In genomic region chr5:139543423-139543991, GRCh38 we compare ENCODE assay signal across 9 cellular contexts. TPM values are rescaled to one million over a fixed set of nuclear protein-coding genes. Genes with fewer than 3 reads are reported as not detected.
DNase-seq lines count a peak whose midpoint lies in the region; ATAC-seq and TF ChIP-seq lines count a peak whose summit lies in the region.
"Had no signal": no experiment of that assay in that cellular context is flagged by ENCODE, and none has a peak within 500 bp of the region (broad histone marks: within the 10 kb centered on the region; RNA-seq: fewer than 3 reads in every experiment).

No MANE protein-coding gene starts in this region.

- H3K27me3 ChIP-seq in MM.1S (replicated peaks; ENCODE audit: insufficient read depth, low read length), result no peaks in the 10 kb centered on the region
- H3K27me3 ChIP-seq in neural cell (ENCODE audit: insufficient read depth, low read depth, low read length), result no peaks in the 10 kb centered on the region
- no peaks in the 10 kb centered on the region for H3K27me3 ChIP-seq in upper lobe of right lung

- H3K9me2 ChIP-seq in MM.1S (replicated peaks; ENCODE audit: insufficient read depth, low read length) (no peaks in the 10 kb centered on the region), neural cell (ENCODE audit: insufficient read depth, low read length) (no peaks in the 10 kb centered on the region)

- H3K27ac ChIP-seq in MM.1S (ENCODE audit: low read length) (peak overlapping the region; percentile 67), neural cell (ENCODE audit: low read length) (peak overlapping the region; percentile 27), upper lobe of right lung (peak overlapping the region; percentile 48), RWPE1 (no peak overlapping the region)
- H3K27ac ChIP-seq: KMS-11 had no signal

- intact Hi-C loops in upper lobe of right lung (cut with DNase I), result no loop called here

- DNase-seq in ELF-1 (ENCODE audit: low read depth, low spot score) (peak; percentile 90), MM.1S (peak; percentile 83), activated T-cell treated with anti-CD3 and anti-CD28 coated beads for 24 hours (ENCODE audit: low read depth) (peak; percentile 23), fibroblast of pulmonary artery (ENCODE audit: low read depth) (peak; percentile 27), upper lobe of right lung (peak; percentile 85), RWPE1 (ENCODE audit: low spot score) (no peak)

- no peak for TF ChIP-seq EP300 in neural cell (conservative IDR thresholded peaks at IDR 0.05; ENCODE audit: poor library complexity, severe bottlenecking)

- H3F3A ChIP-seq in MM.1S (ENCODE audit: insufficient read depth, low read length) (peaks cover 7% of the 10 kb centered on the region), neural cell (ENCODE audit: insufficient read depth, low read length, poor library complexity, severe bottlenecking) (no peaks in the 10 kb centered on the region)

- POLR2A ChIA-PET in RWPE1 (lab: Yijun Ruan, JAX; ENCODE audit: low non-redundant PET), result no interaction called here

- H4K20me1 ChIP-seq in MM.1S (ENCODE audit: insufficient read depth, low read length), result no peaks in the 10 kb centered on the region
- H4K20me1 ChIP-seq in neural cell (ENCODE audit: insufficient read depth), result no peaks in the 10 kb centered on the region

- ATAC-seq in GM21529 (IDR thresholded peaks at IDR 0.05; ENCODE audit: unreplicated experiment) (peak; percentile 94), upper lobe of right lung (peak; percentile 100)

- H3K9ac ChIP-seq in MM.1S (ENCODE audit: low read length) (peak overlapping the region; percentile 54; the same call in 1 of the 2 replicates), neural cell (ENCODE audit: low read length) (no peak overlapping the region)
- H3K9ac ChIP-seq: KMS-11 had no signal

- H3K4me2 ChIP-seq in MM.1S (ENCODE audit: low read depth, low read length) (peak overlapping the region; percentile 93), neural cell (ENCODE audit: low read length) (no peak overlapping the region)
- H3K4me2 ChIP-seq: KMS-11 had no signal

- H3K79me2 ChIP-seq in MM.1S (ENCODE audit: low read length) (no peaks in the 10 kb centered on the region), neural cell (replicated peaks; ENCODE audit: insufficient read depth, low read length) (no peaks in the 10 kb centered on the region)

- H2AFZ ChIP-seq in MM.1S (ENCODE audit: low read length) (peak overlapping the region; percentile 90), neural cell (ENCODE audit: low read depth, low read length) (peak overlapping the region; percentile 2)

- H3K36me3 ChIP-seq in MM.1S (replicated peaks; ENCODE audit: insufficient read depth, low read length) (no peaks in the 10 kb centered on the region), neural cell (ENCODE audit: insufficient read depth, low read length) (no peaks in the 10 kb centered on the region), upper lobe of right lung (no peaks in the 10 kb centered on the region)

- H3K9me3 ChIP-seq in MM.1S (replicated peaks; ENCODE audit: insufficient read depth, low read length), result no peaks in the 10 kb centered on the region
- no peaks in the 10 kb centered on the region for H3K9me3 ChIP-seq in neural cell (ENCODE audit: low read length)
- H3K9me3 ChIP-seq in upper lobe of right lung, result no peaks in the 10 kb centered on the region

- TF ChIP-seq RAD21 in neural cell (conservative IDR thresholded peaks at IDR 0.05), result no peak

- H3K4me3 ChIP-seq in MM.1S (ENCODE audit: low read length) (peak overlapping the region; percentile 61), fibroblast of pulmonary artery (replicated peaks; ENCODE audit: low read depth, low read length) (no peak overlapping the region), neural cell (ENCODE audit: low read length) (peak overlapping the region; percentile 35), upper lobe of right lung (peak overlapping the region; percentile 33)

- CTCF ChIA-PET in RWPE1 (lab: Yijun Ruan, JAX), result interaction anchor here (0.6 kb wide), 2 partner anchors 9 to 67 kb away, joined by 3 to 8 read pairs; no protein-coding TSS in a partner anchor

- H3K4me1 ChIP-seq in MM.1S (ENCODE audit: low read length), result no peaks in the 10 kb centered on the region
- H3K4me1 ChIP-seq in upper lobe of right lung, result no peaks in the 10 kb centered on the region

- TF ChIP-seq CTCF in MM.1S (IDR thresholded peaks at IDR 0.05; ENCODE audit: low read length) (peak; percentile 65), fibroblast of pulmonary artery (IDR thresholded peaks at IDR 0.05; ENCODE audit: low read length, missing control alignments) (peak; percentile 1), neural cell (IDR thresholded peaks at IDR 0.05; ENCODE audit: poor library complexity, severe bottlenecking) (peak; percentile 37), upper lobe of right lung (IDR thresholded peaks at IDR 0.05) (peak; percentile 38), RWPE1 (conservative IDR thresholded peaks at IDR 0.05; ENCODE audit: low read depth) (no peak)

TF ChIP-seq in neural cell, 6 proteins besides CTCF, POLR2A, EP300 and RAD21:
- TF ChIP-seq REST (IDR thresholded peaks at IDR 0.05; ENCODE audit: borderline replicate concordance) (peak; percentile 26), SMC3 (conservative IDR thresholded peaks at IDR 0.05; ENCODE audit: poor library complexity) (no peak)

RNA-seq across cellular contexts. Expression of gene UBE2D2, which starts 17.6 kb away (rescaled TPM):
- 110 and 118 TPM in 2 replicates for polyA plus RNA-seq in neural cell
- polyA minus RNA-seq in neural cell, result 91.0 and 99.3 TPM in 2 replicates
- total RNA-seq in upper lobe of right lung, result 95.9 TPM
